1 cellular context compared by ENCODE assay signal in the genomic region with DNA sequence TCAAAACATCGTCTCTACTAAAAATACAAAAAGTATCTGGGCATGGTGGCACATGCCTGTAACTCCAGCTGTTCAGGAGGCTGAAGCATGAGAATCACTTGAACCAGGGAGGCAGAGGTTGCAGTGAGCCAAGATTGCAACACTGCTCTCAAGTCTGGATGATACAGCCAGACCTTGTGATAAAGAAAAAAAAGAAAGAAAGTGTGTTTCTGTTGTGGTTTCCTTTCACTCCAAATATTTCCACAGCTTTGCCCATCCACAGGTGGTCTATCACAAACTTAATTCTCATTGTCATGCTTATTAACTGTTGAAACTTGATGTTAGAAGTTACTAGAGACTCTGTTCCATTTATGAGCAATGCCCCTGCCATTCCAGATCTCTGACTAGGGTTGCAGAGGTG.
TF ChIP-seq lines count a peak whose summit lies in the region.

No MANE protein-coding gene starts in this region.

TF ChIP-seq in GM23338, 12 proteins besides CTCF, POLR2A, EP300 and RAD21 (continued from another document):
- no peak for TF ChIP-seq REST (IDR thresholded peaks at IDR 0.05; ENCODE audit: unreplicated experiment)
